In the genomic region with DNA sequence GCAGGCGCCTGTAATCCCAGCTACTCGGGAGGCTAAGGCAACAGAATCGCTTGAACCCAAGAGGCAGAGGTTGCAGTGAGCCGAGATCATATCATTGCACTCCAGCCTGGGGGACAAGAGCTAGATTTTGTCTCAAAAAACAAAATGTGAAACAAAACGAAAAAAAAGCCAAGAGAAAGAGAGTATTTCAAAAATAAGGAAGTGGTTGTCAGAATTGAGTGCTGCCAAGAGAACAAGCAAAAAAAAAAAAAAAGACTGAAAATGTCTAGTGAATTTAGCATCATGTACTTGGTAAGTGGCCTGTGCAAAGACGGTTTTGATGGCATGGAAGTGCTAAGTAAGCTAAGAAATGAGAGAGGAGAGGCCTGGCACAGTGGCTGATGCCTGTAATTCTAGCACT, we compare ENCODE assay signal across 12 cellular contexts. TPM values are rescaled to one million over a fixed set of nuclear protein-coding genes. Genes with fewer than 3 reads are reported as not detected.
DNase-seq lines count a peak whose midpoint lies in the region; FAIRE-seq and TF ChIP-seq lines count a peak whose summit lies in the region.
"Had no signal": no experiment of that assay in that cellular context is flagged by ENCODE, and none has a peak within 500 bp of the region (broad histone marks: within the 10 kb centered on the region; RNA-seq: fewer than 3 reads in every experiment).

No MANE protein-coding gene starts in this region.

- H3K36me3 ChIP-seq in BLaER1 = peaks cover 24% of the 10 kb centered on the region
- H3K36me3 ChIP-seq: sigmoid colon had no signal

- H4K20me1 ChIP-seq in BLaER1 = peaks cover 98% of the 10 kb centered on the region

- no peak for TF ChIP-seq CTCF in chondrocyte (IDR thresholded peaks at IDR 0.05)

- peak overlapping the region; percentile 26; the same call in 1 of the 2 replicates for H3K4me2 ChIP-seq in BLaER1

- H3K9me3 ChIP-seq in BLaER1 = no peaks in the 10 kb centered on the region
- H3K9me3 ChIP-seq: sigmoid colon had no signal

- DNase-seq in GM12891 (ENCODE audit: insufficient read length, low spot score) (no peak), OCI-M1 (lab: John Stamatoyannopoulos, UW) (peak; percentile 71), chondrocyte (ENCODE audit: low spot score) (no peak), activated gamma-delta T cell (lab: John Stamatoyannopoulos, UW) (no peak), C1 segment of cervical spinal cord (lab: John Stamatoyannopoulos, UW) (no peak), SW480 (ENCODE audit: low spot score) (no peak)
- DNase-seq in stimulated activated CD8-positive, alpha-beta memory T cell treated with anti-CD3 and anti-CD28 coated beads, Interleukin-4, amount 100 ng/mL, for 48 hours = no peak
- DNase-seq: endodermal cell, sigmoid colon, substantia nigra had no signal

- peaks cover 30% of the 10 kb centered on the region for H3K4me1 ChIP-seq in BLaER1

- H3K27ac Mint-ChIP-seq in chondrocyte (ENCODE audit: unreplicated experiment) = peak overlapping the region; percentile 28

- no peak overlapping the region for H3K4me3 Mint-ChIP-seq in chondrocyte (ENCODE audit: unreplicated experiment)
- H3K4me3 Mint-ChIP-seq: endodermal cell had no signal

- peaks cover 25% of the 10 kb centered on the region for H3K4me1 Mint-ChIP-seq in chondrocyte (ENCODE audit: low read depth)

- H3K27me3 ChIP-seq in BLaER1 = no peaks in the 10 kb centered on the region
- H3K27me3 ChIP-seq: sigmoid colon had no signal

- H3K9ac ChIP-seq in BLaER1 = no peak overlapping the region

- FAIRE-seq in GM12891 (lab: Jason Lieb, UNC) = no peak
- FAIRE-seq: RCC 7860 had no signal

- TF ChIP-seq POLR2A in GM12891 (IDR thresholded peaks at IDR 0.05; ENCODE audit: low read depth, low read length) = no peak

- no peak overlapping the region for H3K4me3 ChIP-seq in BLaER1
- H3K4me3 ChIP-seq: sigmoid colon had no signal

- H3K27ac ChIP-seq in BLaER1 = no peak overlapping the region
- H3K27ac ChIP-seq: sigmoid colon had no signal

- H3K9me3 Mint-ChIP-seq in chondrocyte (ENCODE audit: low read depth) = no peaks in the 10 kb centered on the region
- H3K9me3 Mint-ChIP-seq: endodermal cell had no signal

- no peaks in the 10 kb centered on the region for H3K27me3 Mint-ChIP-seq in chondrocyte (ENCODE audit: low read depth)

- no peaks in the 10 kb centered on the region for H3K36me3 Mint-ChIP-seq in chondrocyte (ENCODE audit: low read depth)

TF ChIP-seq in GM12891, 5 proteins besides CTCF, POLR2A, EP300 and RAD21:
- TF ChIP-seq PAX5 (IDR thresholded peaks at IDR 0.05; ENCODE audit: insufficient read depth, low read length, severe bottlenecking) (no peak), SPI1 (IDR thresholded peaks at IDR 0.05; ENCODE audit: low read depth, low read length) (peak; percentile 89)

RNA-seq across cellular contexts. Expression of a gene that starts 14.3 kb away (rescaled TPM):
- polyA plus RNA-seq in GM12891 (2012; ENCODE audit: low read depth, missing spikeins) = 11.1 TPM
- 66.3 to 89.3 TPM (median 80.9 TPM) in 3 replicates for total RNA-seq in chondrocyte

RNA-seq across cellular contexts. Expression of a gene that starts 49.4 kb away (rescaled TPM):
- polyA plus RNA-seq in GM12891 (2012; ENCODE audit: low read depth, missing spikeins) = 15.9 TPM
- total RNA-seq in chondrocyte = 13.9 to 15.8 TPM (median 14.1 TPM) in 3 replicates

RNA-seq across cellular contexts. Expression of a gene that starts 57.3 kb away (rescaled TPM):
- polyA plus RNA-seq in GM12891 (2012; ENCODE audit: low read depth, missing spikeins) = 31.7 TPM
- total RNA-seq in chondrocyte = 78.3 to 86.7 TPM (median 84.3 TPM) in 3 replicates
